Comparison of ENCODE assay signal across 7 cellular contexts in genomic region chr2:137964066-137964858, GRCh38. TPM values are rescaled to one million over a fixed set of nuclear protein-coding genes. Genes with fewer than 3 reads are reported as not detected.
A peak's percentile ranks its signal among the peaks of the same experiment; 100 is the strongest.
DNase-seq lines count a peak whose midpoint lies in the region; ATAC-seq lines count a peak whose summit lies in the region.

Gene HNMT, plus strand, starts transcription at chr2:137964473. Its CDS starts 19 bp downstream, at chr2:137964492.

- H3K27ac ChIP-seq in adipose tissue (ENCODE audit: low read depth, low read length), result no peak within 1 kb of the TSS

- peak; percentile 39 for DNase-seq in HT1080 (ENCODE audit: low read depth)
- no peak for DNase-seq in cardiac septum (ENCODE audit: low spot score)
- DNase-seq in pons (ENCODE audit: low spot score), result peak; percentile 88

- WGBS in adipose tissue, 3 donors, result 4 to 18% (median 16%) methylated on average over 15 of the region's 15 CpGs

- ATAC-seq in GM19397 (IDR thresholded peaks at IDR 0.05; ENCODE audit: unreplicated experiment), result no peak
- no peak for ATAC-seq in HG02885 (IDR thresholded peaks at IDR 0.05; ENCODE audit: poor library complexity, unreplicated experiment)
- no peak for ATAC-seq in HG03378 (IDR thresholded peaks at IDR 0.05; ENCODE audit: unreplicated experiment)

- intact Hi-C loops in cardiac septum (cut with DNase I), result no loop called here

RNA-seq across cellular contexts. Expression of gene HNMT, which starts in this region (rescaled TPM):
- not detected in 2 replicates for total RNA-seq in HT1080 (2014; rRNA removed; shearing (Covaris generic))
- 0.06 TPM in 1 of 2 replicates, not detected in the other for polyA plus RNA-seq in HT1080 (2015; cell fraction: cytosol; rRNA removed)
- polyA plus RNA-seq in HT1080 (2015; cell fraction: nucleus; rRNA removed), result not detected in 2 replicates
- 100 to 1,000 TPM in 1 of 3 donors, 10 to 100 TPM in 2; 19.2 to 104 (median 79.5) TPM for polyA plus RNA-seq in adipose tissue
- 11.8 TPM for total RNA-seq in cardiac septum

Comparison
In these comparisons a context has a peak if more than half of its experiments do, and no peak if none do; other contexts are left out.
1. RNA of gene HNMT (total RNA-seq): 11.8 TPM in cardiac septum (single experiment); not detected in HT1080; every median in the first group is over 10 times any median in the second.
2. Peak in DNase-seq in HT1080; RNA of the gene not detected or under 1 TPM.